In the genomic region with DNA sequence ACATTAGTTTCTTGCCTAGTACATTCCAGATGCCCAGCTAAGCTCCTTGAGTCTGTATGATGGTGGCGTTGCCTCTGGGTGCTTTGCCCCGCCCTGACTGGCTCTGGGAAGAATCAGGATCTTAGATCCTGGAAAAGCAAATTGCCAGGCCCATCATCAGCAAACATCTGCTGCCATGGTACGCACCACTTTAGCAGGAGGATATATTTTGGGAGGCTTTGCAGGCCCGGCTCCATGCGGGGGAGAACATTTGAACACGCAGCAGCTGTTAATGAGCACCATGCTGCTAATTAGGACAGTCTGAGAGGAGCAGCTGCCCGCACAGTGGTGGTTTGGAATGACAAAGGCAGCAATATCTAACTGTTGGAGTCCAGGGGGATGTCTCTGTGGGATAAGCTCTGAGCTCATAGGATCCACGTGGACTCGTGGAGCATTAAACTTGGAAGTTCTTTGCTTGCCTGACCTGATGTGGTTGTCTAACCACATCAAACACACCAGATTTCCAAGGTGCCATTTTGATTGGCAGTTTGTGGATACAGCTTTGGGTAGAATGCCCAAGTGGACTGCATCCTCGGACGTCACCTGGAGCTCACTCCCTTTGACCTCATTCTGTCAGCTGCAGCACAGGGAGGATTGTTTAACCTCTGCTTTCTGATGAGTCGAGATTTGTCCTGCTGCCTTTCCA, we compare ENCODE assay signal across 13 cellular contexts.
"Had no signal": no experiment of that assay in that cellular context is flagged by ENCODE, and none has a peak within 500 bp of the region (broad histone marks: within the 10 kb centered on the region; RNA-seq: fewer than 3 reads in every experiment).

No MANE protein-coding gene starts in this region.

- ATAC-seq: activated T-cell treated with anti-CD3 and anti-CD28 coated beads, Interleukin-2, amount 50 U/mL, for 72 hours; foreskin keratinocyte; heart left ventricle; left lobe of liver; mucosa of descending colon; natural killer cell treated with Interleukin-12 subunit alpha and Interleukin-12 subunit beta and Interleukin-15 and Interleukin-18, amount 100 ng/mL, for 72 hours had no signal

- DNase-seq: activated CD4-positive, alpha-beta memory T cell treated with anti-CD3 and anti-CD28 coated beads for 36 hours; activated CD4-positive, CD25-positive, alpha-beta regulatory T cell treated with anti-CD3 and anti-CD28 coated beads, Interleukin-2, amount 50 U/mL, for 72 hours; activated gamma-delta T cell treated with Interleukin-2 at 50 U/mL for 16 hours; activated naive CD8-positive, alpha-beta T cell treated with anti-CD3 and anti-CD28 coated beads for 36 hours; activated T-cell treated with anti-CD3 and anti-CD28 coated beads, Interleukin-2, amount 50 U/mL, for 72 hours; heart left ventricle; mucosa of descending colon; stimulated activated CD4-positive, alpha-beta T cell treated with anti-CD3 and anti-CD28 coated beads, Interleukin-2, amount 100 ng/mL, for 48 hours; stimulated activated naive CD4-positive, alpha-beta T cell treated with Interleukin-2 at 50 U/mL for 16 hours; upper lobe of left lung had no signal
